In genomic region chr10:128191847-128192246, GRCh38 we compare ENCODE assay signal across 18 cellular contexts.
DNase-seq lines count a peak whose midpoint lies in the region; ATAC-seq and TF ChIP-seq lines count a peak whose summit lies in the region.
"Had no signal": no experiment of that assay in that cellular context is flagged by ENCODE, and none has a peak within 500 bp of the region (broad histone marks: within the 10 kb centered on the region; RNA-seq: fewer than 3 reads in every experiment).

No MANE protein-coding gene starts in this region.

- H3K4me3 ChIP-seq in upper lobe of right lung = no peak overlapping the region
- H3K4me3 ChIP-seq: HAP-1, SJSA1 had no signal

- H3K27me3 ChIP-seq in upper lobe of right lung = peaks cover 9% of the 10 kb centered on the region
- H3K27me3 ChIP-seq: SJSA1 had no signal

- no peak for DNase-seq in activated CD4-positive, alpha-beta T cell treated with anti-CD3 and anti-CD28 coated beads for 36 hours
- DNase-seq in activated CD4-positive, alpha-beta T cell treated with anti-CD3 and anti-CD28 coated beads, Interleukin-2, amount 10 ng/mL, durations not matched to agents 24 days and 14 days = no peak
- peak; percentile 18 for DNase-seq in LoVo (ENCODE audit: low spot score)
- DNase-seq in upper lobe of right lung = no peak
- DNase-seq in AG08395 (ENCODE audit: low spot score) = no peak
- DNase-seq: AML-193; CD4-positive, alpha-beta T cell; IMR-90; NCI-H1417 treated with DMSO at 0.1 percent for 48 hours; NCI-H446 treated with DMSO at 0.1 percent for 48 hours; NCI-H82; SW 1271 had no signal

- H3K4me1 ChIP-seq in upper lobe of right lung = no peaks in the 10 kb centered on the region
- H3K4me1 ChIP-seq: HAP-1, SJSA1 had no signal

- intact Hi-C loops in activated CD4-positive, alpha-beta T cell treated with anti-CD3 and anti-CD28 coated beads for 36 hours (cut with DNase I, micrococcal nuclease) = no loop called here
- intact Hi-C loops in activated CD4-positive, alpha-beta T cell treated with anti-CD3 and anti-CD28 coated beads, Interleukin-2, amount 10 ng/mL, durations not matched to agents 24 days and 14 days (cut with micrococcal nuclease) = no loop called here
- intact Hi-C loops in upper lobe of right lung (cut with DNase I) = no loop called here

- no peak overlapping the region for H3K27ac Mint-ChIP-seq in activated CD4-positive, alpha-beta T cell treated with anti-CD3 and anti-CD28 coated beads for 36 hours
- H3K27ac Mint-ChIP-seq in activated CD4-positive, alpha-beta T cell treated with anti-CD3 and anti-CD28 coated beads, Interleukin-2, amount 10 ng/mL, durations not matched to agents 24 days and 14 days = no peak overlapping the region
- peak overlapping the region; percentile 73 for H3K27ac Mint-ChIP-seq in activated T-helper 17 cell treated with anti-CD3 and anti-CD28 coated beads, Interleukin-2, amount 50 U/mL, for 72 hours
- H3K27ac Mint-ChIP-seq: CD4-positive, alpha-beta T cell had no signal

- H3K36me3 ChIP-seq in upper lobe of right lung = no peaks in the 10 kb centered on the region
- H3K36me3 ChIP-seq: HAP-1, SJSA1 had no signal

- no peaks in the 10 kb centered on the region for H3K9me3 Mint-ChIP-seq in activated CD4-positive, alpha-beta T cell treated with anti-CD3 and anti-CD28 coated beads for 36 hours (ENCODE audit: low read depth)
- no peaks in the 10 kb centered on the region for H3K9me3 Mint-ChIP-seq in activated CD4-positive, alpha-beta T cell treated with anti-CD3 and anti-CD28 coated beads, Interleukin-2, amount 10 ng/mL, durations not matched to agents 24 days and 14 days
- H3K9me3 Mint-ChIP-seq in activated T-helper 17 cell treated with anti-CD3 and anti-CD28 coated beads, Interleukin-2, amount 50 U/mL, for 72 hours = no peaks in the 10 kb centered on the region
- H3K9me3 Mint-ChIP-seq: CD4-positive, alpha-beta T cell had no signal

- H3K9me3 ChIP-seq in upper lobe of right lung = no peaks in the 10 kb centered on the region
- H3K9me3 ChIP-seq: HAP-1, SJSA1 had no signal

- POLR2A ChIA-PET in activated CD4-positive, alpha-beta T cell treated with anti-CD3 and anti-CD28 coated beads for 36 hours (lab: Charles Lee) = no interaction called here

- no peak overlapping the region for H3K4me3 Mint-ChIP-seq in activated CD4-positive, alpha-beta T cell treated with anti-CD3 and anti-CD28 coated beads for 36 hours
- H3K4me3 Mint-ChIP-seq in activated CD4-positive, alpha-beta T cell treated with anti-CD3 and anti-CD28 coated beads, Interleukin-2, amount 10 ng/mL, durations not matched to agents 24 days and 14 days = no peak overlapping the region
- H3K4me3 Mint-ChIP-seq in activated T-helper 17 cell treated with anti-CD3 and anti-CD28 coated beads, Interleukin-2, amount 50 U/mL, for 72 hours = no peak overlapping the region
- H3K4me3 Mint-ChIP-seq: CD4-positive, alpha-beta T cell had no signal

- H3K4me1 Mint-ChIP-seq in activated CD4-positive, alpha-beta T cell treated with anti-CD3 and anti-CD28 coated beads for 36 hours = peaks cover 17% of the 10 kb centered on the region
- H3K4me1 Mint-ChIP-seq in activated CD4-positive, alpha-beta T cell treated with anti-CD3 and anti-CD28 coated beads, Interleukin-2, amount 10 ng/mL, durations not matched to agents 24 days and 14 days = peaks cover 20% of the 10 kb centered on the region
- peaks cover 15% of the 10 kb centered on the region for H3K4me1 Mint-ChIP-seq in activated T-helper 17 cell treated with anti-CD3 and anti-CD28 coated beads, Interleukin-2, amount 50 U/mL, for 72 hours

- no peak overlapping the region for H3K27ac ChIP-seq in upper lobe of right lung
- H3K27ac ChIP-seq: RWPE1, SJSA1 had no signal

- no peak for TF ChIP-seq CTCF in upper lobe of right lung (IDR thresholded peaks at IDR 0.05)

- H3K27me3 Mint-ChIP-seq in activated CD4-positive, alpha-beta T cell treated with anti-CD3 and anti-CD28 coated beads for 36 hours = peaks cover 2% of the 10 kb centered on the region
- H3K27me3 Mint-ChIP-seq in activated CD4-positive, alpha-beta T cell treated with anti-CD3 and anti-CD28 coated beads, Interleukin-2, amount 10 ng/mL, durations not matched to agents 24 days and 14 days = no peaks in the 10 kb centered on the region
- H3K27me3 Mint-ChIP-seq in activated T-helper 17 cell treated with anti-CD3 and anti-CD28 coated beads, Interleukin-2, amount 50 U/mL, for 72 hours = no peaks in the 10 kb centered on the region
- H3K27me3 Mint-ChIP-seq: CD4-positive, alpha-beta T cell had no signal

- peak; percentile 21 for ATAC-seq in activated CD4-positive, alpha-beta T cell treated with anti-CD3 and anti-CD28 coated beads for 36 hours
- peak; percentile 19 for ATAC-seq in activated T-helper 17 cell treated with anti-CD3 and anti-CD28 coated beads, Interleukin-2, amount 50 U/mL, for 72 hours (replicated peaks)
- ATAC-seq in upper lobe of right lung = peak; percentile 28
- ATAC-seq in GM21515 (IDR thresholded peaks at IDR 0.05; ENCODE audit: unreplicated experiment) = no peak
- no peak for ATAC-seq in GM21723 (IDR thresholded peaks at IDR 0.05; ENCODE audit: unreplicated experiment)

- CTCF ChIA-PET in activated CD4-positive, alpha-beta T cell treated with anti-CD3 and anti-CD28 coated beads for 36 hours (lab: Charles Lee) = interaction anchor here (0.6 to 0.9 kb wide), 3 partner anchors 13 to 122 kb away, joined by 3 to 4 read pairs (median 3); no protein-coding TSS in a partner anchor

- no peaks in the 10 kb centered on the region for H3K36me3 Mint-ChIP-seq in activated CD4-positive, alpha-beta T cell treated with anti-CD3 and anti-CD28 coated beads for 36 hours (ENCODE audit: low read depth)
- no peaks in the 10 kb centered on the region for H3K36me3 Mint-ChIP-seq in activated CD4-positive, alpha-beta T cell treated with anti-CD3 and anti-CD28 coated beads, Interleukin-2, amount 10 ng/mL, durations not matched to agents 24 days and 14 days (ENCODE audit: low read depth)
- H3K36me3 Mint-ChIP-seq in activated T-helper 17 cell treated with anti-CD3 and anti-CD28 coated beads, Interleukin-2, amount 50 U/mL, for 72 hours (ENCODE audit: low read depth) = no peaks in the 10 kb centered on the region

Comparison
In these comparisons a context has a peak if more than half of its experiments do, and no peak if none do; other contexts are left out.
1. ATAC-seq: peak in activated CD4-positive, alpha-beta T cell treated with anti-CD3 and anti-CD28 coated beads for 36 hours (single experiment), activated T-helper 17 cell treated with anti-CD3 and anti-CD28 coated beads, Interleukin-2, amount 50 U/mL, for 72 hours (single experiment) and upper lobe of right lung (single experiment); none in GM21515 (single experiment) and GM21723 (single experiment).